1 cellular context compared by ENCODE assay signal in the genomic region with DNA sequence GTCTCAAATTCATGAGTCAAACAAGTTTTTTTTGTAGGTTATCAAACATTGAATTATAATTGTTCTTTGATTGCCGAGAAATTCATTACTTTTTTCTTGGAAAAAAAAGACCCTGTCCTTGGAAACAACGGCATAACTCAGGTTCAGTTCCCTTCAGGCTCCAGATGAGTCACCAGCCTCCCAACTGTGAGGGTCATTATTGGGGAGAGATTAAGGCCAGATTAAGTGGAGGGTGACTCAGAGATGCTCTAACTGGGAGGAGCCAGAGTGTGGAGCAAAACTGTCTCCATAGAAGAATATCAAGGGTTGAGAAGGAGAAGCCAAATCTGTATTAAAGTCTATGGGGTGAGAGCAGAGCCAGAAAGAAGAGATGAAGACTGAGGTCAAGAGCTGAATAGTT.
TF ChIP-seq lines count a peak whose summit lies in the region.

No MANE protein-coding gene starts in this region.

TF ChIP-seq in HEK293, 187 proteins besides CTCF, POLR2A, EP300 and RAD21 (continued from another document and continues in another):
- TF ChIP-seq SP7 (tag by site-specific recombination; IDR thresholded peaks at IDR 0.05) (no peak; the same call in 1 of the 2 replicates), ZNF341 (tag by site-specific recombination; IDR thresholded peaks at IDR 0.05; ENCODE audit: low read depth) (no peak), ZNF473 (tag by site-specific recombination; IDR thresholded peaks at IDR 0.05) (no peak), SP3 (tag by site-specific recombination; IDR thresholded peaks at IDR 0.05) (no peak; the same call in 1 of the 2 replicates), ZNF354C (tag by site-specific recombination; IDR thresholded peaks at IDR 0.05; ENCODE audit: borderline replicate concordance, low read depth) (no peak), ZNF837 (tag by site-specific recombination; IDR thresholded peaks at IDR 0.05) (no peak), ZNF707 (tag by site-specific recombination; IDR thresholded peaks at IDR 0.05) (no peak), ZNF112 (tag by site-specific recombination; IDR thresholded peaks at IDR 0.05) (no peak), ZNF785 (tag by site-specific recombination; IDR thresholded peaks at IDR 0.05) (no peak), ZNF621 (tag by site-specific recombination; IDR thresholded peaks at IDR 0.05) (no peak), ZBTB20 (tag by site-specific recombination; IDR thresholded peaks at IDR 0.05) (no peak), TRIM28 (IDR thresholded peaks at IDR 0.05; ENCODE audit: borderline replicate concordance, low read length) (peak; percentile 48; the same call in 1 of the 2 replicates), SALL2 (tag by site-specific recombination; IDR thresholded peaks at IDR 0.05; ENCODE audit: borderline replicate concordance) (no peak), ZNF701 (tag by site-specific recombination; IDR thresholded peaks at IDR 0.05) (no peak), ZNF776 (tag by site-specific recombination; IDR thresholded peaks at IDR 0.05; ENCODE audit: borderline replicate concordance) (no peak), ZFHX2 (tag by site-specific recombination; conservative IDR thresholded peaks at IDR 0.05) (no peak), ZBTB21 (tag by site-specific recombination; IDR thresholded peaks at IDR 0.05) (0 out of 2 replicates have a peak, but pooled peaks have one; percentile 22), FEZF1 (tag by site-specific recombination; IDR thresholded peaks at IDR 0.05) (no peak), ZNF211 (tag by site-specific recombination; IDR thresholded peaks at IDR 0.05; ENCODE audit: low read depth) (no peak), ZNF843 (tag by site-specific recombination; IDR thresholded peaks at IDR 0.05) (no peak), ZNF24 (tag by site-specific recombination; IDR thresholded peaks at IDR 0.05) (peak; percentile 48; the same call in 1 of the 2 replicates), GFI1B (tag by site-specific recombination; IDR thresholded peaks at IDR 0.05) (no peak), ZNF274 (IDR thresholded peaks at IDR 0.05; ENCODE audit: low read length) (no peak), ZNF274 (tag by site-specific recombination; IDR thresholded peaks at IDR 0.05; ENCODE audit: borderline replicate concordance) (no peak), ZNF132 (tag by site-specific recombination; IDR thresholded peaks at IDR 0.05; ENCODE audit: borderline replicate concordance) (no peak), GLIS2 (tag by site-specific recombination; IDR thresholded peaks at IDR 0.05) (no peak), ZNF558 (tag by site-specific recombination; IDR thresholded peaks at IDR 0.05) (no peak), ZNF335 (tag by site-specific recombination; conservative IDR thresholded peaks at IDR 0.05) (peak; percentile 71), ZNF324 (tag by site-specific recombination; IDR thresholded peaks at IDR 0.05) (no peak), ZNF223 (tag by site-specific recombination; IDR thresholded peaks at IDR 0.05) (no peak), HOXC10 (CRISPR knock-in tag; IDR thresholded peaks at IDR 0.05) (no peak), SP2 (tag by site-specific recombination; IDR thresholded peaks at IDR 0.05) (no peak), ZNF140 (tag by site-specific recombination; IDR thresholded peaks at IDR 0.05) (no peak), ZNF114 (tag by site-specific recombination; IDR thresholded peaks at IDR 0.05) (no peak), ZNF596 (tag by site-specific recombination; IDR thresholded peaks at IDR 0.05) (no peak), ZNF664 (tag by site-specific recombination; IDR thresholded peaks at IDR 0.05) (no peak), ZNF660 (tag by site-specific recombination; IDR thresholded peaks at IDR 0.05) (peak; percentile 77; the same call in 1 of the 2 replicates), ZNF19 (tag by site-specific recombination; IDR thresholded peaks at IDR 0.05; ENCODE audit: low read depth) (no peak)
- TF ChIP-seq, protein P1, sequence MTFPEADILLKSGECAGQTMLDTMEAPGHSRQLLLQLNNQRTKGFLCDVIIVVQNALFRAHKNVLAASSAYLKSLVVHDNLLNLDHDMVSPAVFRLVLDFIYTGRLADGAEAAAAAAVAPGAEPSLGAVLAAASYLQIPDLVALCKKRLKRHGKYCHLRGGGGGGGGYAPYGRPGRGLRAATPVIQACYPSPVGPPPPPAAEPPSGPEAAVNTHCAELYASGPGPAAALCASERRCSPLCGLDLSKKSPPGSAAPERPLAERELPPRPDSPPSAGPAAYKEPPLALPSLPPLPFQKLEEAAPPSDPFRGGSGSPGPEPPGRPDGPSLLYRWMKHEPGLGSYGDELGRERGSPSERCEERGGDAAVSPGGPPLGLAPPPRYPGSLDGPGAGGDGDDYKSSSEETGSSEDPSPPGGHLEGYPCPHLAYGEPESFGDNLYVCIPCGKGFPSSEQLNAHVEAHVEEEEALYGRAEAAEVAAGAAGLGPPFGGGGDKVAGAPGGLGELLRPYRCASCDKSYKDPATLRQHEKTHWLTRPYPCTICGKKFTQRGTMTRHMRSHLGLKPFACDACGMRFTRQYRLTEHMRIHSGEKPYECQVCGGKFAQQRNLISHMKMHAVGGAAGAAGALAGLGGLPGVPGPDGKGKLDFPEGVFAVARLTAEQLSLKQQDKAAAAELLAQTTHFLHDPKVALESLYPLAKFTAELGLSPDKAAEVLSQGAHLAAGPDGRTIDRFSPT (tag by site-specific recombination; IDR thresholded peaks at IDR 0.05), result peak; percentile 58
- TF ChIP-seq, protein P2, sequence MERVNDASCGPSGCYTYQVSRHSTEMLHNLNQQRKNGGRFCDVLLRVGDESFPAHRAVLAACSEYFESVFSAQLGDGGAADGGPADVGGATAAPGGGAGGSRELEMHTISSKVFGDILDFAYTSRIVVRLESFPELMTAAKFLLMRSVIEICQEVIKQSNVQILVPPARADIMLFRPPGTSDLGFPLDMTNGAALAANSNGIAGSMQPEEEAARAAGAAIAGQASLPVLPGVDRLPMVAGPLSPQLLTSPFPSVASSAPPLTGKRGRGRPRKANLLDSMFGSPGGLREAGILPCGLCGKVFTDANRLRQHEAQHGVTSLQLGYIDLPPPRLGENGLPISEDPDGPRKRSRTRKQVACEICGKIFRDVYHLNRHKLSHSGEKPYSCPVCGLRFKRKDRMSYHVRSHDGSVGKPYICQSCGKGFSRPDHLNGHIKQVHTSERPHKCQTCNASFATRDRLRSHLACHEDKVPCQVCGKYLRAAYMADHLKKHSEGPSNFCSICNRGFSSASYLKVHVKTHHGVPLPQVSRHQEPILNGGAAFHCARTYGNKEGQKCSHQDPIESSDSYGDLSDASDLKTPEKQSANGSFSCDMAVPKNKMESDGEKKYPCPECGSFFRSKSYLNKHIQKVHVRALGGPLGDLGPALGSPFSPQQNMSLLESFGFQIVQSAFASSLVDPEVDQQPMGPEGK (tag by site-specific recombination; IDR thresholded peaks at IDR 0.05), result peak; percentile 36; the same call in 1 of the 2 replicates
- TF ChIP-seq, protein P3, sequence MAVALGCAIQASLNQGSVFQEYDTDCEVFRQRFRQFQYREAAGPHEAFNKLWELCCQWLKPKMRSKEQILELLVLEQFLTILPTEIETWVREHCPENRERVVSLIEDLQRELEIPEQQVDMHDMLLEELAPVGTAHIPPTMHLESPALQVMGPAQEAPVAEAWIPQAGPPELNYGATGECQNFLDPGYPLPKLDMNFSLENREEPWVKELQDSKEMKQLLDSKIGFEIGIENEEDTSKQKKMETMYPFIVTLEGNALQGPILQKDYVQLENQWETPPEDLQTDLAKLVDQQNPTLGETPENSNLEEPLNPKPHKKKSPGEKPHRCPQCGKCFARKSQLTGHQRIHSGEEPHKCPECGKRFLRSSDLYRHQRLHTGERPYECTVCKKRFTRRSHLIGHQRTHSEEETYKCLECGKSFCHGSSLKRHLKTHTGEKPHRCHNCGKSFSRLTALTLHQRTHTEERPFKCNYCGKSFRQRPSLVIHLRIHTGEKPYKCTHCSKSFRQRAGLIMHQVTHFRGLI (tag by site-specific recombination; IDR thresholded peaks at IDR 0.05), result no peak
- TF ChIP-seq, protein P4, sequence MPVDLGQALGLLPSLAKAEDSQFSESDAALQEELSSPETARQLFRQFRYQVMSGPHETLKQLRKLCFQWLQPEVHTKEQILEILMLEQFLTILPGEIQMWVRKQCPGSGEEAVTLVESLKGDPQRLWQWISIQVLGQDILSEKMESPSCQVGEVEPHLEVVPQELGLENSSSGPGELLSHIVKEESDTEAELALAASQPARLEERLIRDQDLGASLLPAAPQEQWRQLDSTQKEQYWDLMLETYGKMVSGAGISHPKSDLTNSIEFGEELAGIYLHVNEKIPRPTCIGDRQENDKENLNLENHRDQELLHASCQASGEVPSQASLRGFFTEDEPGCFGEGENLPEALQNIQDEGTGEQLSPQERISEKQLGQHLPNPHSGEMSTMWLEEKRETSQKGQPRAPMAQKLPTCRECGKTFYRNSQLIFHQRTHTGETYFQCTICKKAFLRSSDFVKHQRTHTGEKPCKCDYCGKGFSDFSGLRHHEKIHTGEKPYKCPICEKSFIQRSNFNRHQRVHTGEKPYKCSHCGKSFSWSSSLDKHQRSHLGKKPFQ (tag by site-specific recombination; IDR thresholded peaks at IDR 0.05), result no peak
- TF ChIP-seq, protein P5, sequence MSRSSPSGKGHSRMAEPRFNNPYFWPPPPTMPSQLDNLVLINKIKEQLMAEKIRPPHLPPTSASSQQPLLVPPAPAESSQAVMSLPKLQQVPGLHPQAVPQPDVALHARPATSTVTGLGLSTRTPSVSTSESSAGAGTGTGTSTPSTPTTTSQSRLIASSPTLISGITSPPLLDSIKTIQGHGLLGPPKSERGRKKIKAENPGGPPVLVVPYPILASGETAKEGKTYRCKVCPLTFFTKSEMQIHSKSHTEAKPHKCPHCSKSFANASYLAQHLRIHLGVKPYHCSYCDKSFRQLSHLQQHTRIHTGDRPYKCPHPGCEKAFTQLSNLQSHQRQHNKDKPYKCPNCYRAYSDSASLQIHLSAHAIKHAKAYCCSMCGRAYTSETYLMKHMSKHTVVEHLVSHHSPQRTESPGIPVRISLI (tag by site-specific recombination; IDR thresholded peaks at IDR 0.05), result no peak; the same call in 1 of the 2 replicates
- TF ChIP-seq, protein P6, sequence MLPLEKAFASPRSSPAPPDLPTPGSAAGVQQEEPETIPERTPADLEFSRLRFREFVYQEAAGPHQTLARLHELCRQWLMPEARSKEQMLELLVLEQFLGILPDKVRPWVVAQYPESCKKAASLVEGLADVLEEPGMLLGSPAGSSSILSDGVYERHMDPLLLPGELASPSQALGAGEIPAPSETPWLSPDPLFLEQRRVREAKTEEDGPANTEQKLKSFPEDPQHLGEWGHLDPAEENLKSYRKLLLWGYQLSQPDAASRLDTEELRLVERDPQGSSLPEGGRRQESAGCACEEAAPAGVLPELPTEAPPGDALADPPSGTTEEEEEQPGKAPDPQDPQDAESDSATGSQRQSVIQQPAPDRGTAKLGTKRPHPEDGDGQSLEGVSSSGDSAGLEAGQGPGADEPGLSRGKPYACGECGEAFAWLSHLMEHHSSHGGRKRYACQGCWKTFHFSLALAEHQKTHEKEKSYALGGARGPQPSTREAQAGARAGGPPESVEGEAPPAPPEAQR (tag by site-specific recombination; IDR thresholded peaks at IDR 0.05), result no peak
- TF ChIP-seq, protein P7, sequence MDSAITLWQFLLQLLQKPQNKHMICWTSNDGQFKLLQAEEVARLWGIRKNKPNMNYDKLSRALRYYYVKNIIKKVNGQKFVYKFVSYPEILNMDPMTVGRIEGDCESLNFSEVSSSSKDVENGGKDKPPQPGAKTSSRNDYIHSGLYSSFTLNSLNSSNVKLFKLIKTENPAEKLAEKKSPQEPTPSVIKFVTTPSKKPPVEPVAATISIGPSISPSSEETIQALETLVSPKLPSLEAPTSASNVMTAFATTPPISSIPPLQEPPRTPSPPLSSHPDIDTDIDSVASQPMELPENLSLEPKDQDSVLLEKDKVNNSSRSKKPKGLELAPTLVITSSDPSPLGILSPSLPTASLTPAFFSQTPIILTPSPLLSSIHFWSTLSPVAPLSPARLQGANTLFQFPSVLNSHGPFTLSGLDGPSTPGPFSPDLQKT (IDR thresholded peaks at IDR 0.05; ENCODE audit: borderline replicate concordance, low read depth, low read length), result no peak
- TF ChIP-seq, protein P8, sequence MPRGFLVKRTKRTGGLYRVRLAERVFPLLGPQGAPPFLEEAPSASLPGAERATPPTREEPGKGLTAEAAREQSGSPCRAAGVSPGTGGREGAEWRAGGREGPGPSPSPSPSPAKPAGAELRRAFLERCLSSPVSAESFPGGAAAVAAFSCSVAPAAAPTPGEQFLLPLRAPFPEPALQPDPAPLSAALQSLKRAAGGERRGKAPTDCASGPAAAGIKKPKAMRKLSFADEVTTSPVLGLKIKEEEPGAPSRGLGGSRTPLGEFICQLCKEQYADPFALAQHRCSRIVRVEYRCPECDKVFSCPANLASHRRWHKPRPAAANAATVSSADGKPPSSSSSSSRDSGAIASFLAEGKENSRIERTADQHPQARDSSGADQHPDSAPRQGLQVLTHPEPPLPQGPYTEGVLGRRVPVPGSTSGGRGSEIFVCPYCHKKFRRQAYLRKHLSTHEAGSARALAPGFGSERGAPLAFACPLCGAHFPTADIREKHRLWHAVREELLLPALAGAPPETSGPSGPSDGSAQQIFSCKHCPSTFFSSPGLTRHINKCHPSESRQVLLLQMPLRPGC (tag by site-specific recombination; IDR thresholded peaks at IDR 0.05), result no peak
- TF ChIP-seq, protein P9, sequence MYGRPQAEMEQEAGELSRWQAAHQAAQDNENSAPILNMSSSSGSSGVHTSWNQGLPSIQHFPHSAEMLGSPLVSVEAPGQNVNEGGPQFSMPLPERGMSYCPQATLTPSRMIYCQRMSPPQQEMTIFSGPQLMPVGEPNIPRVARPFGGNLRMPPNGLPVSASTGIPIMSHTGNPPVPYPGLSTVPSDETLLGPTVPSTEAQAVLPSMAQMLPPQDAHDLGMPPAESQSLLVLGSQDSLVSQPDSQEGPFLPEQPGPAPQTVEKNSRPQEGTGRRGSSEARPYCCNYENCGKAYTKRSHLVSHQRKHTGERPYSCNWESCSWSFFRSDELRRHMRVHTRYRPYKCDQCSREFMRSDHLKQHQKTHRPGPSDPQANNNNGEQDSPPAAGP (tag by site-specific recombination; IDR thresholded peaks at IDR 0.05), result no peak
- TF ChIP-seq, protein P10, sequence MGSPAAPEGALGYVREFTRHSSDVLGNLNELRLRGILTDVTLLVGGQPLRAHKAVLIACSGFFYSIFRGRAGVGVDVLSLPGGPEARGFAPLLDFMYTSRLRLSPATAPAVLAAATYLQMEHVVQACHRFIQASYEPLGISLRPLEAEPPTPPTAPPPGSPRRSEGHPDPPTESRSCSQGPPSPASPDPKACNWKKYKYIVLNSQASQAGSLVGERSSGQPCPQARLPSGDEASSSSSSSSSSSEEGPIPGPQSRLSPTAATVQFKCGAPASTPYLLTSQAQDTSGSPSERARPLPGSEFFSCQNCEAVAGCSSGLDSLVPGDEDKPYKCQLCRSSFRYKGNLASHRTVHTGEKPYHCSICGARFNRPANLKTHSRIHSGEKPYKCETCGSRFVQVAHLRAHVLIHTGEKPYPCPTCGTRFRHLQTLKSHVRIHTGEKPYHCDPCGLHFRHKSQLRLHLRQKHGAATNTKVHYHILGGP (tag by site-specific recombination; IDR thresholded peaks at IDR 0.05), result 0 out of 2 replicates have a peak, but pooled peaks have one; percentile 43
- TF ChIP-seq, protein P11, sequence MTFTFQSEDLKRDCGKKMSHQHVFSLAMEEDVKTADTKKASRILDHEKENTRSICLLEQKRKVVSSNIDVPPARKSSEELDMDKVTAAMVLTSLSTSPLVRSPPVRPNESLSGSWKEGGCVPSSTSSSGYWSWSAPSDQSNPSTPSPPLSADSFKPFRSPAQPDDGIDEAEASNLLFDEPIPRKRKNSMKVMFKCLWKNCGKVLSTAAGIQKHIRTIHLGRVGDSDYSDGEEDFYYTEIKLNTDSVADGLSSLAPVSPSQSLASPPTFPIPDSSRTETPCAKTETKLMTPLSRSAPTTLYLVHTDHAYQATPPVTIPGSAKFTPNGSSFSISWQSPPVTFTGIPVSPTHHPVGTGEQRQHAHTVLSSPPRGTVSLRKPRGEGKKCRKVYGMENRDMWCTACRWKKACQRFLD (tag by site-specific recombination; IDR thresholded peaks at IDR 0.05), result no peak
